30 cellular contexts compared by ENCODE assay signal in the genomic region with DNA sequence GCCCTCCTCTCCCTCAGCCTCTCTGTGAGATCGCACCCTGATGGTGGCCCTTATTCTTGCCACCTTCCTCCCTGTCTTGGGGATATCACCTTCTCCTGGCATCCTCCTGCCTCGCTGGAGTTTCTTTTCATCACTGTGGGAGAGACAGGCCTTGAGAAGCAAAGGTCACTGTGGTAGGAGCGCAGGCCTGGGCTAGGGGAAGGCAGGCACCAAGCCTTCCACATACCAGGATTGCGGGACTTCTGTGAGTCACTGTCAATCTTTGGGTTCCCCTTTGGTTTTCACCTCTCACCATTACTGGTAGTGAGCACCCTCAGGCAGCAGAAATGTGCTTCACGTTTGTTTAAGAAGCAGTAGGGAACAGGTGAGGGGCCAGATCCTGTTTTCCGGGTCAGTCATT. TPM values are rescaled to one million over a fixed set of nuclear protein-coding genes. Genes with fewer than 3 reads are reported as not detected.
"Had no signal": no experiment of that assay in that cellular context is flagged by ENCODE, and none has a peak within 500 bp of the region (broad histone marks: within the 10 kb centered on the region; RNA-seq: fewer than 3 reads in every experiment).

No MANE protein-coding gene starts in this region.

- H3K27ac Mint-ChIP-seq: dendritic cell treated with granulocyte-macrophage colony-stimulating factor and Interleukin-4, amounts not matched to agents 40 ng/mL and 50 ng/mL, for 4 days; endodermal cell; mesothelial cell of epicardium had no signal

- H3K9me3 Mint-ChIP-seq: dendritic cell treated with granulocyte-macrophage colony-stimulating factor and Interleukin-4, amounts not matched to agents 40 ng/mL and 50 ng/mL, for 4 days had no signal

- H3K27ac ChIP-seq: colonic mucosa, epithelial cell of prostate, esophagus squamous epithelium, gastrocnemius medialis, heart right ventricle, left lung, lower lobe of right lung had no signal

- H3K27me3 ChIP-seq: colonic mucosa, gastrocnemius medialis had no signal

- ATAC-seq: effector memory CD8-positive, alpha-beta T cell; esophagus mucosa; gastrocnemius medialis; heart right ventricle; left cardiac atrium; left lung; left ventricle myocardium superior; lower lobe of right lung; mucosa of descending colon had no signal

- H3K4me3 ChIP-seq: colonic mucosa, esophagus squamous epithelium, gastrocnemius medialis, heart right ventricle, left lung, lower lobe of right lung, mucosa of descending colon had no signal

- H3K9me3 ChIP-seq: colonic mucosa, esophagus squamous epithelium, gastrocnemius medialis, heart right ventricle, left lung, lower lobe of right lung, mucosa of descending colon had no signal

- H3K4me3 Mint-ChIP-seq: dendritic cell treated with granulocyte-macrophage colony-stimulating factor and Interleukin-4, amounts not matched to agents 40 ng/mL and 50 ng/mL, for 4 days; effector memory CD8-positive, alpha-beta T cell; endodermal cell; mesothelial cell of epicardium had no signal

- H3K36me3 Mint-ChIP-seq: mesothelial cell of epicardium had no signal

- H3K4me1 Mint-ChIP-seq: endodermal cell, mesothelial cell of epicardium had no signal

- H3K36me3 ChIP-seq: colonic mucosa, esophagus squamous epithelium, gastrocnemius medialis, heart right ventricle, left lung, lower lobe of right lung had no signal

- FAIRE-seq: endometrium, islet of Langerhans, keratinocyte had no signal

- DNase-seq: cerebellar nuclear complex; colonic mucosa; cortex of kidney; effector CD8-positive, alpha-beta T cell; effector memory CD8-positive, alpha-beta T cell; endodermal cell; erythroblast; esophagus squamous epithelium; foreskin fibroblast; foreskin melanocyte; gastrocnemius medialis; glutamatergic neuron; heart right ventricle; hippocampal formation; left cardiac atrium; left lung; left ventricle myocardium superior; lower lobe of right lung; mesenchymal stem cell; mucosa of descending colon had no signal

- H3K27me3 Mint-ChIP-seq: dendritic cell treated with granulocyte-macrophage colony-stimulating factor and Interleukin-4, amounts not matched to agents 40 ng/mL and 50 ng/mL, for 4 days had no signal

- H3K4me1 ChIP-seq: colonic mucosa, esophagus squamous epithelium, gastrocnemius medialis, heart right ventricle, left lung, lower lobe of right lung had no signal

RNA-seq across cellular contexts. Expression of a gene that starts 31.2 kb away (rescaled TPM):
- total RNA-seq: dermis microvascular lymphatic vessel endothelial cell, glomerular endothelial cell, lung microvascular endothelial cell had no signal
